In genomic region chr1:45846931-45847330, GRCh38 we compare ENCODE assay signal across 21 cellular contexts. TPM values are rescaled to one million over a fixed set of nuclear protein-coding genes. Genes with fewer than 3 reads are reported as not detected.
DNase-seq lines count a peak whose midpoint lies in the region; FAIRE-seq and TF ChIP-seq lines count a peak whose summit lies in the region.
"Had no signal": no experiment of that assay in that cellular context is flagged by ENCODE, and none has a peak within 500 bp of the region (broad histone marks: within the 10 kb centered on the region; RNA-seq: fewer than 3 reads in every experiment).

No MANE protein-coding gene starts in this region.

- no peaks in the 10 kb centered on the region for H3K27me3 ChIP-seq in brain microvascular endothelial cell (replicated peaks)
- no peaks in the 10 kb centered on the region for H3K27me3 ChIP-seq in Peyer's patch
- H3K27me3 ChIP-seq: colonic mucosa, gastroesophageal sphincter, right atrium auricular region had no signal

- no peak overlapping the region for H3K4me3 ChIP-seq in AG09309 (ENCODE audit: control insufficient read depth, low read depth, low read length)
- no peak overlapping the region for H3K4me3 ChIP-seq in brain microvascular endothelial cell (ENCODE audit: low read depth, low read length)
- no peak overlapping the region for H3K4me3 ChIP-seq in Peyer's patch
- no peak overlapping the region for H3K4me3 ChIP-seq in kidney (ENCODE audit: low read length in 2 of 2)
- H3K4me3 ChIP-seq: colonic mucosa, gastroesophageal sphincter, GM12878, right atrium auricular region had no signal

- intact Hi-C loops in kidney (cut with DNase I), result no loop called here

- DNase-seq in AG09309 (ENCODE audit: low read depth) (peak; percentile 64), HCEC 1CT (peak; percentile 76), brain microvascular endothelial cell (peak; percentile 39), hepatic stellate cell (ENCODE audit: low spot score) (peak; percentile 16), NCI-H774 (lab: John Stamatoyannopoulos, UW) (no peak), Peyer's patch (no peak), kidney (no peak), activated gamma-delta T cell treated with Interleukin-2 at 50 U/mL for 16 hours (no peak)
- DNase-seq: activated CD4-positive, alpha-beta T cell treated with anti-CD3 and anti-CD28 coated beads for 4 hours; CD4-positive, alpha-beta T cell; colonic mucosa; DMS 273 treated with DMSO at 0.1 percent for 48 hours; GDM1; H7; kidney glomerular epithelial cell; mammary epithelial cell; NCI-H1417; NCI-H524 had no signal

- peaks cover 0 to 14% (median 0%) of the 10 kb centered on the region in 4 donors for H3K4me1 ChIP-seq in Peyer's patch
- H3K4me1 ChIP-seq in kidney (ENCODE audit: control insufficient read depth in 1 of 2, insufficient read depth in 1 of 2, low read depth in 1 of 2, low read length in 2 of 2), result no peaks in the 10 kb centered on the region
- H3K4me1 ChIP-seq: right atrium auricular region had no signal

- no peak overlapping the region for H3K9ac ChIP-seq in kidney (ENCODE audit: low read length in 2 of 2)

- H3K27ac ChIP-seq in brain microvascular endothelial cell (no peak overlapping the region), Peyer's patch (no peak overlapping the region), kidney (ENCODE audit: low read depth in 2 of 2, low read length in 2 of 2) (no peak overlapping the region)
- H3K27ac ChIP-seq: colonic mucosa, gastroesophageal sphincter, right atrium auricular region had no signal

- in situ Hi-C loops in brain microvascular endothelial cell (cut with HindIII; ENCODE audit: low pct_ligation_motif_present, low sequenced_read_pairs), result no loop called here

- no peaks in the 10 kb centered on the region for H3K36me3 ChIP-seq in brain microvascular endothelial cell (replicated peaks)
- no peaks in the 10 kb centered on the region for H3K36me3 ChIP-seq in Peyer's patch
- no peaks in the 10 kb centered on the region for H3K36me3 ChIP-seq in kidney (ENCODE audit: control insufficient read depth in 1 of 2, insufficient read depth in 2 of 2, low read length in 2 of 2)
- H3K36me3 ChIP-seq: colonic mucosa, gastroesophageal sphincter, right atrium auricular region had no signal

- no peak for TF ChIP-seq POLR2A in Peyer's patch (IDR thresholded peaks at IDR 0.05)

- TF ChIP-seq CTCF in AG09309 (IDR thresholded peaks at IDR 0.05; ENCODE audit: control insufficient read depth, insufficient read depth, low read depth, low read length, missing control alignments), result no peak
- TF ChIP-seq CTCF in brain microvascular endothelial cell (IDR thresholded peaks at IDR 0.05; ENCODE audit: low read depth, low read length, missing control alignments), result no peak
- no peak for TF ChIP-seq CTCF in Peyer's patch (IDR thresholded peaks at IDR 0.05)
- TF ChIP-seq CTCF in kidney (IDR thresholded peaks at IDR 0.05; ENCODE audit: borderline replicate concordance, extremely low read depth, insufficient read depth), result no peak

- no peaks in the 10 kb centered on the region for H3K9me3 ChIP-seq in Peyer's patch
- H3K9me3 ChIP-seq in kidney (ENCODE audit: control insufficient read depth in 1 of 2, low read length in 2 of 2), result no peaks in the 10 kb centered on the region
- H3K9me3 ChIP-seq: colonic mucosa, gastroesophageal sphincter had no signal

- no peak for FAIRE-seq in kidney (lab: Jason Lieb, UNC)
- FAIRE-seq: GM12878 had no signal

RNA-seq across cellular contexts. Expression of gene MAST2, which starts 43.5 kb away (rescaled TPM):
- total RNA-seq in Peyer's patch (100 to 1,000 TPM in 3 of 4 donors, 10 to 100 TPM in 1; 75.9 to 249 (median 134) TPM), kidney (17.9 TPM)
- 7.6 TPM for polyA plus RNA-seq in kidney (ENCODE audit: insufficient read depth, low read depth, low replicate concordance)

Comparison
In these comparisons a context has a peak if more than half of its experiments do, and no peak if none do; other contexts are left out.
1. DNase-seq: peak in AG09309 (single experiment), HCEC 1CT (single experiment), brain microvascular endothelial cell (single experiment) and hepatic stellate cell (single experiment); none in NCI-H774 (single experiment), Peyer's patch (0 of 3), kidney (single experiment) and activated gamma-delta T cell treated with Interleukin-2 at 50 U/mL for 16 hours (single experiment).